Comparison of ENCODE assay signal across 27 cellular contexts in the genomic region with DNA sequence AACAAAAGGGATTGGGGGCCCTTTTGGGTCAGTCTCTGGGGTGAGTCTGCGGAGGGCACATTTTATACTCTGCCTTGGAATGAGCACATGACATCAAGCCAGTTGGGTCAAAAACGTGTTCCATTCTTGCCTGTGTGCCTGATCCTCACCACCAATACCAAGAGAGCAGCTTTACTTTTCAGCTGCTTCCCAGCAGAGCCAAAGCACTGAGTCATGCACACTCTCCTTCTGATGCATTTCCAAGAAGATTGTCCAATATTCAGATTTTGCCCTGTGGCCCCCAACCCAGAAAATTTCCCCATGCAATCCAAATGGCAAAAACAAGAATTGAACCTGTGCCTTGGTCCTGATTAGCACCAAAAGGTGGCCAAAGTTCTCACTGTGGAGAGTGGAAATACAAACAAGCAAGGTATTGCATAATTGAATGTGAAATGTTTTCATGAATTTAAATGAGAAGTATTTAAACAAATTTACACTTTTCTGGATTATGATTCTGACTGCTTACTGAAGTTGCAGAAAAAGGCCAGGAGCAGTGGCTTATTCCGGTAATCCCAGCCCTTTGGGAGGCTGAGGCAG.
DNase-seq lines count a peak whose midpoint lies in the region; TF ChIP-seq lines count a peak whose summit lies in the region.
"Had no signal": no experiment of that assay in that cellular context is flagged by ENCODE, and none has a peak within 500 bp of the region (broad histone marks: within the 10 kb centered on the region; RNA-seq: fewer than 3 reads in every experiment).

No MANE protein-coding gene starts in this region.

- in situ Hi-C loops in ACHN (cut with HindIII; ENCODE audit: low pct_ligation_motif_present, low pct_unique_long_range_greater_than_20kb, low sequenced_read_pairs): no loop called here

- no peaks in the 10 kb centered on the region for H3K4me1 ChIP-seq in right atrium auricular region
- H3K4me1 ChIP-seq: A549, adrenal gland, spleen, stomach, upper lobe of left lung had no signal

- no peak overlapping the region for H3K27ac ChIP-seq in right atrium auricular region
- H3K27ac ChIP-seq: A549, adrenal gland, C4-2B, spleen, stomach, upper lobe of left lung had no signal

- CTCF ChIA-PET in HEK293T (lab: Yijun Ruan, JAX): no interaction called here

- DNase-seq in AG08396 (ENCODE audit: low spot score) (peak; percentile 35), LHCN-M2 (ENCODE audit: low read depth) (peak; percentile 51), cardiac fibroblast (ENCODE audit: low read depth in 2 of 2) (peak; percentile 12 to 18), myocyte (ENCODE audit: low read depth) (peak; percentile 33), right atrium auricular region (ENCODE audit: low spot score) (no peak), hypothalamus (lab: John Stamatoyannopoulos, UW) (no peak), ACHN (no peak), HEK293T (ENCODE audit: extremely low spot score) (no peak)
- DNase-seq: activated CD4-positive, alpha-beta memory T cell treated with anti-CD3 and anti-CD28 coated beads for 36 hours; activated CD4-positive, CD25-positive, alpha-beta regulatory T cell; activated gamma-delta T cell treated with Interleukin-2 at 50 U/mL for 16 hours; activated T-cell treated with anti-CD3 and anti-CD28 coated beads for 4 hours; adrenal gland; glutamatergic neuron; Karpas-422; left ventricle myocardium superior; NCI-H1092 treated with DMSO at 0.1 percent for 48 hours; NCI-H2029 treated with DMSO at 0.1 percent for 48 hours; NCI-H446 treated with DMSO at 0.1 percent for 48 hours; RPMI8226; spleen; stimulated activated CD4-positive, alpha-beta T cell treated with anti-CD3 and anti-CD28 coated beads, Interleukin-4, amount 100 ng/mL, for 4 hours; stomach; T1000; upper lobe of left lung had no signal

- H3K27me3 ChIP-seq in right atrium auricular region: no peaks in the 10 kb centered on the region
- H3K27me3 ChIP-seq: adrenal gland, spleen, stomach, upper lobe of left lung had no signal

- no peak overlapping the region for H3K4me3 ChIP-seq in cardiac fibroblast (replicated peaks in 1 of 2; ENCODE audit: low read depth in 2 of 2, low read length in 2 of 2)
- no peak overlapping the region for H3K4me3 ChIP-seq in right atrium auricular region
- H3K4me3 ChIP-seq: A549, adrenal gland, spleen, stomach, upper lobe of left lung had no signal

- TF ChIP-seq CTCF in cardiac fibroblast (IDR thresholded peaks at IDR 0.05; ENCODE audit: low read depth, low read length) (no peak), right atrium auricular region (IDR thresholded peaks at IDR 0.05) (no peak)

- H3K36me3 ChIP-seq in right atrium auricular region: no peaks in the 10 kb centered on the region
- H3K36me3 ChIP-seq: adrenal gland, spleen, stomach, upper lobe of left lung had no signal

- no peaks in the 10 kb centered on the region for H3K9me3 ChIP-seq in right atrium auricular region
- H3K9me3 ChIP-seq: adrenal gland, stomach, upper lobe of left lung had no signal

- POLR2A ChIA-PET in HEK293T (lab: Yijun Ruan, JAX): no interaction called here

TF ChIP-seq in HEK293T, 16 proteins besides CTCF, POLR2A, EP300 and RAD21:
- no peak for TF ChIP-seq ZNF384 (IDR thresholded peaks at IDR 0.05)
- no peak for TF ChIP-seq ELF4 (IDR thresholded peaks at IDR 0.05)
- no peak for TF ChIP-seq L3MBTL2 (conservative IDR thresholded peaks at IDR 0.05)
- no peak for TF ChIP-seq HDGF (IDR thresholded peaks at IDR 0.05; ENCODE audit: borderline replicate concordance)
- TF ChIP-seq FOXK2 (IDR thresholded peaks at IDR 0.05): no peak
- TF ChIP-seq FOXA1 (IDR thresholded peaks at IDR 0.05): no peak
- no peak for TF ChIP-seq FOXM1 (IDR thresholded peaks at IDR 0.05; ENCODE audit: borderline replicate concordance)
- no peak for TF ChIP-seq SUZ12 (IDR thresholded peaks at IDR 0.05)
- TF ChIP-seq SP1 (IDR thresholded peaks at IDR 0.05): no peak
- TF ChIP-seq BHLHE40 (IDR thresholded peaks at IDR 0.05; ENCODE audit: borderline replicate concordance): no peak
- TF ChIP-seq NFRKB (IDR thresholded peaks at IDR 0.05): no peak
- TF ChIP-seq, protein P1, sequence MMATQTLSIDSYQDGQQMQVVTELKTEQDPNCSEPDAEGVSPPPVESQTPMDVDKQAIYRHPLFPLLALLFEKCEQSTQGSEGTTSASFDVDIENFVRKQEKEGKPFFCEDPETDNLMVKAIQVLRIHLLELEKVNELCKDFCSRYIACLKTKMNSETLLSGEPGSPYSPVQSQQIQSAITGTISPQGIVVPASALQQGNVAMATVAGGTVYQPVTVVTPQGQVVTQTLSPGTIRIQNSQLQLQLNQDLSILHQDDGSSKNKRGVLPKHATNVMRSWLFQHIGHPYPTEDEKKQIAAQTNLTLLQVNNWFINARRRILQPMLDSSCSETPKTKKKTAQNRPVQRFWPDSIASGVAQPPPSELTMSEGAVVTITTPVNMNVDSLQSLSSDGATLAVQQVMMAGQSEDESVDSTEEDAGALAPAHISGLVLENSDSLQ (IDR thresholded peaks at IDR 0.05): no peak
- no peak for TF ChIP-seq TARDBP (IDR thresholded peaks at IDR 0.05)
- TF ChIP-seq ARNT (IDR thresholded peaks at IDR 0.05): no peak
- TF ChIP-seq CTBP1 (IDR thresholded peaks at IDR 0.05; ENCODE audit: borderline replicate concordance): no peak
- no peak for TF ChIP-seq LEF1 (IDR thresholded peaks at IDR 0.05; ENCODE audit: borderline replicate concordance)

Comparison
In these comparisons a context has a peak if more than half of its experiments do, and no peak if none do; other contexts are left out.
1. DNase-seq: peak in AG08396 (single experiment), LHCN-M2 (single experiment), cardiac fibroblast (2 of 2) and myocyte (single experiment); none in right atrium auricular region (single experiment), hypothalamus (0 of 51), ACHN (single experiment) and HEK293T (single experiment).